ENCODE assay signal across 10 cellular contexts in genomic region chr2:101805146-101806088, GRCh38.
A peak's percentile ranks its signal among the peaks of the same experiment; 100 is the strongest.
DNase-seq lines count a peak whose midpoint lies in the region; ATAC-seq and TF ChIP-seq lines count a peak whose summit lies in the region.
"Had no signal": no experiment of that assay in that cellular context is flagged by ENCODE, and none has a peak within 500 bp of the region (broad histone marks: within the 10 kb centered on the region; RNA-seq: fewer than 3 reads in every experiment).

No MANE protein-coding gene starts in this region.

- peak overlapping the region in 3 of 7 donors; percentile 36 to 53 (median 53) for H3K4me3 Mint-ChIP-seq in CD8-positive, alpha-beta memory T cell
- peak overlapping the region in 5 of 8 donors; percentile 5 to 82 (median 52) for H3K4me3 Mint-ChIP-seq in naive B cell

- intact Hi-C loops in OCI-LY7 (cut with micrococcal nuclease; ENCODE audit: unreplicated experiment): no loop called here
- intact Hi-C loops in aorta (cut with DNase I): no loop called here

- 0 out of 2 replicates have a peak, but pooled peaks cover 8% of the 10 kb centered on the region for H4K20me1 ChIP-seq in OCI-LY7 (ENCODE audit: insufficient read depth, low read length)

- H3K9me3 Mint-ChIP-seq in CD8-positive, alpha-beta memory T cell: no peaks in the 10 kb centered on the region
- H3K9me3 Mint-ChIP-seq in naive B cell: no peaks in the 10 kb centered on the region

- peaks cover 50 to 84% (median 72%) of the 10 kb centered on the region in 3 donors for H3K4me1 Mint-ChIP-seq in CD8-positive, alpha-beta memory T cell
- peaks cover 62 to 95% (median 68%) of the 10 kb centered on the region in 3 donors for H3K4me1 Mint-ChIP-seq in naive B cell

- no peaks in the 10 kb centered on the region for H3K27me3 ChIP-seq in CD8-positive, alpha-beta memory T cell (ENCODE audit: insufficient read depth, low read length, poor library complexity, severe bottlenecking)
- H3K27me3 ChIP-seq in aorta (ENCODE audit: control insufficient read depth in 1 of 2, insufficient read depth in 2 of 2, low read length in 1 of 2): no peaks in the 10 kb centered on the region

- peak overlapping the region in 7 of 8 donors; percentile 6 to 69 (median 53) for H3K27ac Mint-ChIP-seq in CD8-positive, alpha-beta memory T cell
- peak overlapping the region; percentile 51 to 87 (median 66) for H3K27ac Mint-ChIP-seq in naive B cell

- CTCF ChIA-PET in CD8-positive, alpha-beta memory T cell (lab: Charles Lee): no interaction called here
- CTCF ChIA-PET in OCI-LY7 (lab: Charles Lee; ENCODE audit: unreplicated experiment): no interaction called here

- no peak for ATAC-seq in naive B cell (ENCODE audit: low read depth in 2 of 2)
- ATAC-seq in aorta (ENCODE audit: low FRiP score): no peak
- ATAC-seq in HG02938 (IDR thresholded peaks at IDR 0.05; ENCODE audit: unreplicated experiment): no peak
- ATAC-seq in GM18520 (IDR thresholded peaks at IDR 0.05; ENCODE audit: unreplicated experiment): no peak

- no peaks in the 10 kb centered on the region for H3K9me2 ChIP-seq in OCI-LY7 (ENCODE audit: insufficient read depth, low read length)

- H3K27me3 Mint-ChIP-seq in CD8-positive, alpha-beta memory T cell: no peaks in the 10 kb centered on the region
- no peaks in the 10 kb centered on the region for H3K27me3 Mint-ChIP-seq in naive B cell

- 60 to 62% methylated on average over 9 of the region's 9 CpGs for WGBS in aorta, 2 donors

- no peak overlapping the region for H3K27ac ChIP-seq in CD8-positive, alpha-beta memory T cell (ENCODE audit: low read depth, low read length)
- no peak overlapping the region for H3K27ac ChIP-seq in OCI-LY7 (ENCODE audit: low read depth, low read length, poor library complexity, severe bottlenecking)
- H3K27ac ChIP-seq in aorta (ENCODE audit: low read depth in 1 of 2, low read length in 2 of 2): no peak overlapping the region
- H3K27ac ChIP-seq: VCaP had no signal

- no peak for DNase-seq in CD8-positive, alpha-beta memory T cell
- DNase-seq in OCI-LY7 (ENCODE audit: low spot score): no peak
- DNase-seq in dermis blood vessel endothelial cell: peak; percentile 40
- no peak for DNase-seq in naive B cell
- DNase-seq in aorta: no peak
- no peak for DNase-seq in ecto neural progenitor cell (ENCODE audit: low spot score)
- DNase-seq: stimulated activated CD4-positive, alpha-beta T cell treated with anti-CD3 and anti-CD28 coated beads, Interleukin-15, amount 100 ng/mL, for 24 hours had no signal

- no peak overlapping the region for H2AFZ ChIP-seq in OCI-LY7 (ENCODE audit: low read length)

- TF ChIP-seq CTCF in OCI-LY7 (conservative IDR thresholded peaks at IDR 0.05; ENCODE audit: low read length): no peak

- POLR2A ChIA-PET in CD8-positive, alpha-beta memory T cell (lab: Charles Lee): no interaction called here
- POLR2A ChIA-PET in OCI-LY7 (lab: Charles Lee): interaction anchor here (0.6 to 0.9 kb wide), 3 partner anchors 50 to 154 kb away, joined by 3 to 7 read pairs (median 4); partner anchors contain the start of gene MAP4K4

- no peak overlapping the region for H3K4me3 ChIP-seq in CD8-positive, alpha-beta memory T cell (ENCODE audit: low read length)
- H3K4me3 ChIP-seq in OCI-LY7 (ENCODE audit: low read depth, low read length, poor library complexity, severe bottlenecking): no peak overlapping the region
- no peak overlapping the region for H3K4me3 ChIP-seq in aorta (ENCODE audit: low read length in 2 of 2)

- no peaks in the 10 kb centered on the region for H3K9me3 ChIP-seq in CD8-positive, alpha-beta memory T cell (ENCODE audit: low read length)
- H3K9me3 ChIP-seq in OCI-LY7 (ENCODE audit: low read length) (no peaks in the 10 kb centered on the region), aorta (ENCODE audit: control insufficient read depth, low read length) (no peaks in the 10 kb centered on the region)

- peaks cover 0 to 7% (median 7%) of the 10 kb centered on the region in 3 donors for H3K36me3 Mint-ChIP-seq in CD8-positive, alpha-beta memory T cell
- peaks cover 0 to 9% of the 10 kb centered on the region in 2 donors for H3K36me3 Mint-ChIP-seq in naive B cell

- peaks cover 35% of the 10 kb centered on the region for H3K79me2 ChIP-seq in OCI-LY7 (ENCODE audit: insufficient read depth, low read depth, low read length)

- peaks cover 5% of the 10 kb centered on the region for H3K36me3 ChIP-seq in CD8-positive, alpha-beta memory T cell (ENCODE audit: insufficient read depth, low read length)
- H3K36me3 ChIP-seq in OCI-LY7 (ENCODE audit: insufficient read depth, low read length) (peaks cover 18% of the 10 kb centered on the region; the same call in 1 of the 2 replicates), aorta (ENCODE audit: control insufficient read depth in 1 of 2, insufficient read depth in 2 of 2, low read length in 1 of 2) (no peaks in the 10 kb centered on the region)

- peak overlapping the region; percentile 38; the same call in 1 of the 2 replicates for H3K4me2 ChIP-seq in OCI-LY7 (ENCODE audit: low read length)

- BruUV-seq in OCI-LY7 (replicated peaks; lab: Mats Ljungman, UMichigan): no TSS peak

- H3K4me1 ChIP-seq in CD8-positive, alpha-beta memory T cell (ENCODE audit: insufficient read depth, low read length): peaks cover 44% of the 10 kb centered on the region
- H3K4me1 ChIP-seq in OCI-LY7 (ENCODE audit: insufficient read depth, low read length, poor library complexity, severe bottlenecking) (peaks cover 25% of the 10 kb centered on the region), aorta (ENCODE audit: control insufficient read depth in 1 of 2, insufficient read depth in 2 of 2, low read length in 2 of 2) (peaks cover 0 to 6% of the 10 kb centered on the region in 2 donors)
